ENCODE assay signal across 8 cellular contexts in genomic region chr17:15257316-15257925, GRCh38. TPM values are rescaled to one million over a fixed set of nuclear protein-coding genes. Genes with fewer than 3 reads are reported as not detected.
A peak's percentile ranks its signal among the peaks of the same experiment; 100 is the strongest.
DNase-seq lines count a peak whose midpoint lies in the region; ATAC-seq and TF ChIP-seq lines count a peak whose summit lies in the region.

No MANE protein-coding gene starts in this region.

- DNase-seq in DMS53 (lab: John Stamatoyannopoulos, UW) (peak; percentile 52), DMS53 treated with DMSO at 0.1 percent for 48 hours (lab: John Stamatoyannopoulos, UW; ENCODE audit: unreplicated experiment) (no peak), HFFc6 (peak; percentile 82), NCI-H1048 (lab: John Stamatoyannopoulos, UW) (peak; percentile 37)
- peak; percentile 22 to 39 for DNase-seq in central memory CD8-positive, alpha-beta T cell (ENCODE audit: low spot score in 2 of 2)
- DNase-seq in stimulated activated CD4-positive, alpha-beta T cell treated with anti-CD3 and anti-CD28 coated beads, Interleukin-2, amount 100 ng/mL, for 4 hours (ENCODE audit: low read depth): peak; percentile 36

- peak; percentile 54 for ATAC-seq in central memory CD8-positive, alpha-beta T cell (replicated peaks; ENCODE audit: extremely low read depth, poor library complexity, severe bottlenecking)

- H3K9me3 Mint-ChIP-seq in HFFc6: no peaks in the 10 kb centered on the region
- no peaks in the 10 kb centered on the region for H3K9me3 Mint-ChIP-seq in central memory CD8-positive, alpha-beta T cell

- H3K4me3 ChIP-seq in WI38 (ENCODE audit: low read depth, low read length): 0 out of 2 replicates have a peak overlapping the region, but pooled peaks have one; percentile 8

- H3K27me3 Mint-ChIP-seq in HFFc6 (ENCODE audit: insufficient read depth): peaks cover 1% of the 10 kb centered on the region; the same call in 1 of the 2 replicates
- H3K27me3 Mint-ChIP-seq in central memory CD8-positive, alpha-beta T cell: peaks cover 70% of the 10 kb centered on the region

- peak overlapping the region; percentile 75 for H3K4me3 Mint-ChIP-seq in HFFc6
- no peak overlapping the region for H3K4me3 Mint-ChIP-seq in central memory CD8-positive, alpha-beta T cell

- H3K27ac Mint-ChIP-seq in HFFc6: peak overlapping the region; percentile 79
- H3K27ac Mint-ChIP-seq in central memory CD8-positive, alpha-beta T cell (ENCODE audit: low read depth): no peak overlapping the region

- H3K4me1 Mint-ChIP-seq in HFFc6 (ENCODE audit: low read depth): peaks cover 59% of the 10 kb centered on the region
- H3K4me1 Mint-ChIP-seq in central memory CD8-positive, alpha-beta T cell: peaks cover 13% of the 10 kb centered on the region

- H3K27me3 ChIP-seq in layer of hippocampus (ENCODE audit: control insufficient read depth, insufficient read depth, low read length): no peaks in the 10 kb centered on the region

- peaks cover 42% of the 10 kb centered on the region for H3K36me3 Mint-ChIP-seq in HFFc6 (ENCODE audit: low read depth)
- peaks cover 2% of the 10 kb centered on the region for H3K36me3 Mint-ChIP-seq in central memory CD8-positive, alpha-beta T cell (ENCODE audit: insufficient read depth)

- peak; percentile 95 for TF ChIP-seq CTCF in HFFc6 (IDR thresholded peaks at IDR 0.05)
- TF ChIP-seq CTCF in WI38 (IDR thresholded peaks at IDR 0.05; ENCODE audit: low read depth, low read length): peak; percentile 83

- peak overlapping the region; percentile 62 for H3K27ac ChIP-seq in layer of hippocampus (ENCODE audit: low read depth, low read length)

RNA-seq across cellular contexts. Expression of gene PMP22, which starts 7.7 kb away (rescaled TPM):
- 10 to 100 TPM; 28.0 to 42.9 (median 34.0) TPM for total RNA-seq in HFFc6 (2021; fragmentation: NEBNext Ultra II Directional; extraction: Animal tissue kit (Norgen Biotek cat#: 25700))
